ENCODE assay signal across 8 cellular contexts in the genomic region with DNA sequence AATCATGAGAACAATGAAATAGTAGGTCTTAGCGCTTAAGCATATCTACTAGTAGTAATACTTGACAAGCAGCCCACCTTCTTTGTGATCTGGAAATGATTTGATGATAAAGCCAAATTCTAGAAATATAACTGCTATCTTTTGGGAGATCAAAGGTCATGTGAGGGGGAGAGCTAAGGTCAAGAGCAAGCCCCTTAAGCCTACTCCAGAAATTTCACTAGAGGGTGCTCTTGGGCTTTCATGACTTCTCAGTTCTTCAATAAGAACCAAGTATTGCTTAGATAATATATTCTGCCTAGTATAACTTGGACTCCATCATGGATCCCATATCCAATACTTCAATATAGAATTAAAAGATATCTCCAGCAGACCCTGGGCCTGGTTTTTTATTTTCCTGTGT.
DNase-seq lines count a peak whose midpoint lies in the region; ATAC-seq and TF ChIP-seq lines count a peak whose summit lies in the region.

No MANE protein-coding gene starts in this region.

- H3K27ac Mint-ChIP-seq in endodermal cell = no peak overlapping the region

- H3K4me3 ChIP-seq in Karpas-422 (ENCODE audit: low read length) (no peak overlapping the region), endodermal cell (ENCODE audit: low read length) (no peak overlapping the region)

- H3K4me3 Mint-ChIP-seq in endodermal cell = no peak overlapping the region

- no peaks in the 10 kb centered on the region for H3K36me3 Mint-ChIP-seq in endodermal cell (ENCODE audit: low read depth)

- no peaks in the 10 kb centered on the region for H3K79me2 ChIP-seq in Karpas-422 (ENCODE audit: low read length)

- H3K27ac ChIP-seq in Karpas-422 (ENCODE audit: low read length) (no peak overlapping the region), endodermal cell (ENCODE audit: low read depth, low read length) (no peak overlapping the region)

- ATAC-seq in GM19452 (IDR thresholded peaks at IDR 0.05; ENCODE audit: unreplicated experiment) = peak; percentile 76

- H3K4me2 ChIP-seq in Karpas-422 (ENCODE audit: low read depth, low read length, poor library complexity, severe bottlenecking) = no peak overlapping the region

- H3K9ac ChIP-seq in Karpas-422 (ENCODE audit: low read length) (no peak overlapping the region), endodermal cell (ENCODE audit: extremely low read depth, low read length, poor library complexity, severe bottlenecking) (no peak overlapping the region)

- no peaks in the 10 kb centered on the region for H4K20me1 ChIP-seq in Karpas-422 (ENCODE audit: insufficient read depth, low read depth, low read length)

- H3K9me3 ChIP-seq in Karpas-422 (ENCODE audit: low read length) (no peaks in the 10 kb centered on the region), endodermal cell (ENCODE audit: control insufficient read depth, low read length) (no peaks in the 10 kb centered on the region)

- no peaks in the 10 kb centered on the region for H3K9me2 ChIP-seq in Karpas-422 (replicated peaks; ENCODE audit: insufficient read depth, low read length)

- H3K27me3 ChIP-seq in Karpas-422 (ENCODE audit: low read length) (no peaks in the 10 kb centered on the region), endodermal cell (ENCODE audit: control insufficient read depth, insufficient read depth, low read length, poor library complexity, severe bottlenecking) (no peaks in the 10 kb centered on the region)

- H3K27me3 Mint-ChIP-seq in endodermal cell (ENCODE audit: insufficient read depth) = peaks cover 3% of the 10 kb centered on the region

- DNase-seq in DMS 273 (lab: John Stamatoyannopoulos, UW; ENCODE audit: unreplicated experiment) = peak; percentile 89
- peak; percentile 82 for DNase-seq in Karpas-422
- peak; percentile 29 for DNase-seq in OCI-M2 (lab: John Stamatoyannopoulos, UW; ENCODE audit: unreplicated experiment)
- DNase-seq in endodermal cell = no peak
- peak; percentile 69 for DNase-seq in myocyte (ENCODE audit: low read depth)
- DNase-seq in activated CD8-positive, alpha-beta memory T cell treated with anti-CD3 and anti-CD28 coated beads, Interleukin-2, amount 50 U/mL, for 48 hours = no peak
- no peak for DNase-seq in stimulated activated CD4-positive, alpha-beta T cell treated with anti-CD3 and anti-CD28 coated beads, Interleukin-15, amount 100 ng/mL, for 24 hours

- 87% methylated on average over 1 of the region's 1 CpG; no CpG with 5 or more reads in 1 of the 2 experiments for WGBS in endodermal cell (ENCODE audit: insufficient coverage in 1 of 2, insufficient read length in 1 of 2), 2 experiments

- TF ChIP-seq CTCF in endodermal cell (conservative IDR thresholded peaks at IDR 0.05) = peak; percentile 93

- H3K4me1 Mint-ChIP-seq in endodermal cell = peaks cover 9% of the 10 kb centered on the region

- H3K9me3 Mint-ChIP-seq in endodermal cell = no peaks in the 10 kb centered on the region

- H3K36me3 ChIP-seq in Karpas-422 (ENCODE audit: insufficient read depth, low read length) = no peaks in the 10 kb centered on the region
- H3K36me3 ChIP-seq in endodermal cell (ENCODE audit: control insufficient read depth, insufficient read depth, low read length) = no peaks in the 10 kb centered on the region

- H3K4me1 ChIP-seq in Karpas-422 (ENCODE audit: low read length) = no peaks in the 10 kb centered on the region
- peaks cover 6% of the 10 kb centered on the region for H3K4me1 ChIP-seq in endodermal cell (ENCODE audit: control insufficient read depth, insufficient read depth, low read length)

- no peak overlapping the region for H2AFZ ChIP-seq in Karpas-422 (ENCODE audit: low read length)

Comparison
In these comparisons a context has a peak if more than half of its experiments do, and no peak if none do; other contexts are left out.
1. DNase-seq: peak in DMS 273 (single experiment), Karpas-422 (single experiment), OCI-M2 (single experiment) and myocyte (single experiment); none in endodermal cell (single experiment), activated CD8-positive, alpha-beta memory T cell treated with anti-CD3 and anti-CD28 coated beads, Interleukin-2, amount 50 U/mL, for 48 hours (single experiment) and stimulated activated CD4-positive, alpha-beta T cell treated with anti-CD3 and anti-CD28 coated beads, Interleukin-15, amount 100 ng/mL, for 24 hours (single experiment).